ENCODE assay signal across 18 cellular contexts in genomic region chr6:12262236-12263061, GRCh38. TPM values are rescaled to one million over a fixed set of nuclear protein-coding genes. Genes with fewer than 3 reads are reported as not detected.
A peak's percentile ranks its signal among the peaks of the same experiment; 100 is the strongest.
DNase-seq lines count a peak whose midpoint lies in the region; ATAC-seq and TF ChIP-seq lines count a peak whose summit lies in the region.
"Had no signal": no experiment of that assay in that cellular context is flagged by ENCODE, and none has a peak within 500 bp of the region (broad histone marks: within the 10 kb centered on the region; RNA-seq: fewer than 3 reads in every experiment).

No MANE protein-coding gene starts in this region.

- DNase-seq in GM23338 (ENCODE audit: low spot score): peak; percentile 2
- peak; percentile 75 for DNase-seq in LoVo (ENCODE audit: low spot score)
- DNase-seq in fibroblast of villous mesenchyme (ENCODE audit: low read depth): peak; percentile 82
- no peak for DNase-seq in progenitor cell of endocrine pancreas (ENCODE audit: low spot score, unreplicated experiment)
- no peak for DNase-seq in glutamatergic neuron
- no peak for DNase-seq in endodermal cell
- DNase-seq: DND-41, Kasumi-1, NCI-H1436, NCI-H2029, NCI-H524, SHP77, SK-N-SH had no signal

- H3K27ac ChIP-seq in GM23338 (ENCODE audit: low read depth): no peak overlapping the region
- no peak overlapping the region for H3K27ac ChIP-seq in endodermal cell (ENCODE audit: low read depth, low read length)
- H3K27ac ChIP-seq: A549; BLaER1 treated with 17β-estradiol and CSF1 and Interleukin-3, amounts not matched to agents 10 nM and 100 nM had no signal

- peaks cover 6% of the 10 kb centered on the region; the same call in 1 of the 3 replicates for H3K4me1 Mint-ChIP-seq in GM23338
- peaks cover 41% of the 10 kb centered on the region for H3K4me1 Mint-ChIP-seq in progenitor cell of endocrine pancreas (ENCODE audit: low read depth)
- H3K4me1 Mint-ChIP-seq in glutamatergic neuron (ENCODE audit: low read depth, unreplicated experiment): peaks cover 9% of the 10 kb centered on the region
- peaks cover 4% of the 10 kb centered on the region for H3K4me1 Mint-ChIP-seq in endodermal cell

- H3K4me3 Mint-ChIP-seq in GM23338 (no peak overlapping the region), progenitor cell of endocrine pancreas (ENCODE audit: low read depth) (no peak overlapping the region), glutamatergic neuron (ENCODE audit: unreplicated experiment) (no peak overlapping the region), endodermal cell (no peak overlapping the region)
- H3K4me3 Mint-ChIP-seq: IgD-negative memory B cell had no signal

- H3K27me3 ChIP-seq in GM23338 (ENCODE audit: insufficient read depth) (no peaks in the 10 kb centered on the region), endodermal cell (ENCODE audit: control insufficient read depth, insufficient read depth, low read length, poor library complexity, severe bottlenecking) (no peaks in the 10 kb centered on the region)
- H3K27me3 ChIP-seq: BLaER1 treated with 17β-estradiol and CSF1 and Interleukin-3, amounts not matched to agents 10 nM and 100 nM had no signal

- H3K36me3 Mint-ChIP-seq in GM23338 (ENCODE audit: low read depth) (no peaks in the 10 kb centered on the region), progenitor cell of endocrine pancreas (ENCODE audit: insufficient read depth) (no peaks in the 10 kb centered on the region), glutamatergic neuron (ENCODE audit: unreplicated experiment) (no peaks in the 10 kb centered on the region), endodermal cell (ENCODE audit: low read depth) (no peaks in the 10 kb centered on the region)
- H3K36me3 Mint-ChIP-seq: IgD-negative memory B cell had no signal

- H4K20me1 ChIP-seq in GM23338 (replicated peaks; ENCODE audit: insufficient read depth): no peaks in the 10 kb centered on the region
- H4K20me1 ChIP-seq: BLaER1 treated with 17β-estradiol and CSF1 and Interleukin-3, amounts not matched to agents 10 nM and 100 nM had no signal

- H3K79me2 ChIP-seq in GM23338 (replicated peaks; ENCODE audit: insufficient read depth): no peaks in the 10 kb centered on the region

- H3K36me3 ChIP-seq in GM23338 (ENCODE audit: insufficient read depth): no peaks in the 10 kb centered on the region
- no peaks in the 10 kb centered on the region for H3K36me3 ChIP-seq in endodermal cell (ENCODE audit: control insufficient read depth, insufficient read depth, low read length)
- H3K36me3 ChIP-seq: BLaER1 treated with 17β-estradiol and CSF1 and Interleukin-3, amounts not matched to agents 10 nM and 100 nM had no signal

- WGBS in endodermal cell (ENCODE audit: insufficient coverage in 1 of 2, insufficient read length in 1 of 2), 2 experiments: 95 to 100% methylated on average over 6 to 12 of the region's 13 CpGs

- H3K4me1 ChIP-seq in GM23338 (ENCODE audit: insufficient read depth) (no peaks in the 10 kb centered on the region), endodermal cell (ENCODE audit: control insufficient read depth, insufficient read depth, low read length) (no peaks in the 10 kb centered on the region)

- no peaks in the 10 kb centered on the region; the same call in 1 of the 2 replicates for H3K9me2 ChIP-seq in GM23338 (ENCODE audit: insufficient read depth)
- H3K9me2 ChIP-seq: SK-N-SH had no signal

- no peak for TF ChIP-seq CTCF in GM23338 (conservative IDR thresholded peaks at IDR 0.05; ENCODE audit: low read depth in 2 of 2)
- no peak for TF ChIP-seq CTCF in fibroblast of villous mesenchyme (IDR thresholded peaks at IDR 0.05; ENCODE audit: insufficient read depth, low read depth, low read length)
- no peak for TF ChIP-seq CTCF in progenitor cell of endocrine pancreas (IDR thresholded peaks at IDR 0.05; ENCODE audit: unreplicated experiment)
- TF ChIP-seq CTCF in glutamatergic neuron (IDR thresholded peaks at IDR 0.05; ENCODE audit: partially characterized antibody, unreplicated experiment): no peak
- TF ChIP-seq CTCF in endodermal cell (conservative IDR thresholded peaks at IDR 0.05): no peak

- H3K9ac ChIP-seq in endodermal cell (ENCODE audit: extremely low read depth, low read length, poor library complexity, severe bottlenecking): no peak overlapping the region
- H3K9ac ChIP-seq: BLaER1 treated with 17β-estradiol and CSF1 and Interleukin-3, amounts not matched to agents 10 nM and 100 nM; SK-N-SH had no signal

- H3K4me3 ChIP-seq in GM23338 (no peak overlapping the region), fibroblast of villous mesenchyme (ENCODE audit: low read depth, low read length) (no peak overlapping the region), endodermal cell (ENCODE audit: low read length) (no peak overlapping the region)
- H3K4me3 ChIP-seq: A549; BLaER1 treated with 17β-estradiol and CSF1 and Interleukin-3, amounts not matched to agents 10 nM and 100 nM had no signal

- no peaks in the 10 kb centered on the region for H3K9me3 ChIP-seq in endodermal cell (ENCODE audit: control insufficient read depth, low read length)
- H3K9me3 ChIP-seq: A549; BLaER1 treated with 17β-estradiol and CSF1 and Interleukin-3, amounts not matched to agents 10 nM and 100 nM; SK-N-SH had no signal

- ATAC-seq in GM23338 (no peak), GM18502 (IDR thresholded peaks at IDR 0.05; ENCODE audit: poor library complexity, unreplicated experiment) (no peak), GM21717 (IDR thresholded peaks at IDR 0.05; ENCODE audit: unreplicated experiment) (no peak)
- ATAC-seq: A549 had no signal

- H3K27ac Mint-ChIP-seq in GM23338 (no peak overlapping the region), progenitor cell of endocrine pancreas (peak overlapping the region; percentile 92), glutamatergic neuron (ENCODE audit: unreplicated experiment) (no peak overlapping the region), endodermal cell (no peak overlapping the region)

- H3K27me3 Mint-ChIP-seq in GM23338 (ENCODE audit: insufficient read depth, low read depth, poor library complexity): no peaks in the 10 kb centered on the region
- no peaks in the 10 kb centered on the region for H3K27me3 Mint-ChIP-seq in progenitor cell of endocrine pancreas
- H3K27me3 Mint-ChIP-seq in glutamatergic neuron (ENCODE audit: unreplicated experiment): no peaks in the 10 kb centered on the region
- H3K27me3 Mint-ChIP-seq in endodermal cell (ENCODE audit: insufficient read depth): no peaks in the 10 kb centered on the region

- peak overlapping the region; percentile 25; the same call in 1 of the 2 replicates for H2AFZ ChIP-seq in GM23338

- no peaks in the 10 kb centered on the region for H3K9me3 Mint-ChIP-seq in GM23338
- peaks cover 17% of the 10 kb centered on the region for H3K9me3 Mint-ChIP-seq in progenitor cell of endocrine pancreas (ENCODE audit: low read depth)
- no peaks in the 10 kb centered on the region for H3K9me3 Mint-ChIP-seq in glutamatergic neuron (ENCODE audit: unreplicated experiment)
- H3K9me3 Mint-ChIP-seq in endodermal cell: no peaks in the 10 kb centered on the region

- no peak overlapping the region for H3K4me2 ChIP-seq in GM23338
- H3K4me2 ChIP-seq: A549, SK-N-SH had no signal

- H3F3A ChIP-seq in GM23338 (replicated peaks; ENCODE audit: low read depth): no peaks in the 10 kb centered on the region

RNA-seq across cellular contexts. Expression of gene EDN1, which starts 27.7 kb away (rescaled TPM):
- total RNA-seq in GM23338 (2014; rRNA removed; shearing (Covaris generic)): 0.58 and 0.80 TPM in 2 replicates
- polyA plus RNA-seq in GM23338 (2016; fragmentation: Nextera tagmentation; extraction: Ambion mirVana): 1.1 and 1.2 TPM in 2 replicates
- total RNA-seq in fibroblast of villous mesenchyme (2.2 and 2.9 TPM in 2 replicates), progenitor cell of endocrine pancreas (2.0 and 2.6 TPM in 2 replicates), glutamatergic neuron (ENCODE audit: unreplicated experiment) (0.54 TPM), endodermal cell (under 1 TPM; 0.27 to 0.46 TPM)
- 3.5 TPM for polyA plus RNA-seq in endodermal cell (2013, experiment 1 of 2)
- polyA plus RNA-seq in endodermal cell (2013, experiment 2 of 2): 4.5 TPM
- polyA plus RNA-seq: IgD-negative memory B cell had no signal

Comparison
In these comparisons a context has a peak if more than half of its experiments do, and no peak if none do; other contexts are left out.
1. DNase-seq: peak in GM23338 (single experiment), LoVo (single experiment) and fibroblast of villous mesenchyme (single experiment); none in progenitor cell of endocrine pancreas (single experiment), glutamatergic neuron (single experiment) and endodermal cell (single experiment).